Comparison of ENCODE assay signal across 8 cellular contexts in the genomic region with DNA sequence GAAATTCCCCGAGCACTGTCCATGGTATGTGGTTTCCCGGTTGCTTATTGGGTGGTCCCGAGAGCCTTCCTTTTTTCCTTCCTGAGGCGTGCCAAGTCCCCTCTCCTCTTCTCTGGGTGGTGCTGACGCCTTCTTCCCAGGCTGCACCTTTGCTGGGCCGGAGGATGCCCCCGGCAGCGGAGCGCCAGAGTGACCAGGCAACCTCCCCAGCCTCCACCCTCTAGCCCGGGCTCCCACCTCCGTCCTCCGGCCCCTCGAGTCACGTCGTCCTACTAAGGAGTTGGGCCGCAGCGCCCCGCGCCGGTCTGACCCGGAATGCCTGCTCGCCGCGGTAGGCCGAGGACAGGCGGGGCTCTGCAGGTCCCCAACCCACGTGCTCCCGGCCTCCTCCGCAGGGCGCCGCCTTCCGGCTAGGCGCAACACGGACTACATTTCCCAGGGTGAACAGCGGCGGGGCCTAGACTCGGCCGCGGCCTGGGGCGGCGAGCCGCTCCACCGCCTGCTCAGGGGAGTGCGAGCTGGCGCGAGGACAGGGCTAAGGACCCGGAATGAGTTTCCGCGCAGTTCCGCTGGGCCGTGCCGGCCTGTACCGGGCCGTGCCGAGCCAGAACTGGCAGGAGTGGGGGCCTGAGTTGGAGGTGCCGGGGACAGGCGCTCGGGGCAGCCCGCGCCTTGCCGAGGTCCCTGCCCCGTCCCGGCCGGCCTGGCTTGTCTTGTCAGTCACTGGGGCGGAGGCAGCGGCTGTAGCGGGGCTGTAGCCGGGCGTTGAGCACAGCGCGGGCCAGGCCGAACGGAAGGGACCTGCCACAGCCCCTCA. TPM values are rescaled to one million over a fixed set of nuclear protein-coding genes. Genes with fewer than 3 reads are reported as not detected.
DNase-seq lines count a peak whose midpoint lies in the region; ATAC-seq and TF ChIP-seq lines count a peak whose summit lies in the region.

A gene with protein sequence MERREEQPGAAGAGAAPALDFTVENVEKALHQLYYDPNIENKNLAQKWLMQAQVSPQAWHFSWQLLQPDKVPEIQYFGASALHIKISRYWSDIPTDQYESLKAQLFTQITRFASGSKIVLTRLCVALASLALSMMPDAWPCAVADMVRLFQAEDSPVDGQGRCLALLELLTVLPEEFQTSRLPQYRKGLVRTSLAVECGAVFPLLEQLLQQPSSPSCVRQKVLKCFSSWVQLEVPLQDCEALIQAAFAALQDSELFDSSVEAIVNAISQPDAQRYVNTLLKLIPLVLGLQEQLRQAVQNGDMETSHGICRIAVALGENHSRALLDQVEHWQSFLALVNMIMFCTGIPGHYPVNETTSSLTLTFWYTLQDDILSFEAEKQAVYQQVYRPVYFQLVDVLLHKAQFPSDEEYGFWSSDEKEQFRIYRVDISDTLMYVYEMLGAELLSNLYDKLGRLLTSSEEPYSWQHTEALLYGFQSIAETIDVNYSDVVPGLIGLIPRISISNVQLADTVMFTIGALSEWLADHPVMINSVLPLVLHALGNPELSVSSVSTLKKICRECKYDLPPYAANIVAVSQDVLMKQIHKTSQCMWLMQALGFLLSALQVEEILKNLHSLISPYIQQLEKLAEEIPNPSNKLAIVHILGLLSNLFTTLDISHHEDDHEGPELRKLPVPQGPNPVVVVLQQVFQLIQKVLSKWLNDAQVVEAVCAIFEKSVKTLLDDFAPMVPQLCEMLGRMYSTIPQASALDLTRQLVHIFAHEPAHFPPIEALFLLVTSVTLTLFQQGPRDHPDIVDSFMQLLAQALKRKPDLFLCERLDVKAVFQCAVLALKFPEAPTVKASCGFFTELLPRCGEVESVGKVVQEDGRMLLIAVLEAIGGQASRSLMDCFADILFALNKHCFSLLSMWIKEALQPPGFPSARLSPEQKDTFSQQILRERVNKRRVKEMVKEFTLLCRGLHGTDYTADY (plus strand): TSS at position 707 of the 817 bp plus-strand sequence. CDS start 651 bp downstream, outside the sequence.

- H3K27ac ChIP-seq in caudate nucleus (ENCODE audit: low read depth, low read length), result peak within 1 kb of the TSS; percentile 99

- peaks cover 43% of the 10 kb centered on the region for H3K4me1 Mint-ChIP-seq in activated B cell treated with CpG ODN at 0.5 μM for 24 hours

- H3K4me3 Mint-ChIP-seq in activated B cell treated with CpG ODN at 0.5 μM for 24 hours, result peak within 1 kb of the TSS; percentile 91

- H3K36me3 Mint-ChIP-seq in activated B cell treated with CpG ODN at 0.5 μM for 24 hours (ENCODE audit: low read depth), result peaks cover 22% of the 10 kb centered on the region

- no peaks in the 10 kb centered on the region for H3K9me3 Mint-ChIP-seq in activated B cell treated with CpG ODN at 0.5 μM for 24 hours

- ATAC-seq in GM18907 (IDR thresholded peaks at IDR 0.05; ENCODE audit: unreplicated experiment) (peak; percentile 91), HG03159 (IDR thresholded peaks at IDR 0.05; ENCODE audit: unreplicated experiment) (peak; percentile 92), activated B cell treated with CpG ODN at 0.5 μM for 24 hours (ENCODE audit: low read depth) (peak; percentile 95)

- TF ChIP-seq CTCF in AG09309 (IDR thresholded peaks at IDR 0.05; ENCODE audit: control insufficient read depth, insufficient read depth, low read depth, low read length, missing control alignments) (peak; percentile 65), activated B cell treated with CpG ODN at 0.5 μM for 24 hours (IDR thresholded peaks at IDR 0.05) (no peak)

- peak within 1 kb of the TSS; percentile 90 for H3K4me3 ChIP-seq in AG09309 (ENCODE audit: control insufficient read depth, low read depth, low read length)

- peak; percentile 71 for DNase-seq in AG09309 (ENCODE audit: low read depth)
- DNase-seq in NCI-H2227 (lab: John Stamatoyannopoulos, UW; ENCODE audit: unreplicated experiment), result peak; percentile 98
- peak; percentile 98 for DNase-seq in activated B cell treated with CpG ODN at 0.5 μM for 24 hours
- DNase-seq in caudate nucleus (lab: John Stamatoyannopoulos, UW), result peak in 60 of 61 donors; percentile 84 to 98 (median 96)
- DNase-seq in iris pigment epithelial cell (ENCODE audit: low read depth), result peak; percentile 96
- DNase-seq in stimulated activated CD4-positive, alpha-beta T cell treated with anti-CD3 and anti-CD28 coated beads, Interleukin-12 subunit alpha, Interleukin-12 subunit beta, amount 100 ng/mL, for 4 hours, result peak; percentile 93

- H3K27ac Mint-ChIP-seq in activated B cell treated with CpG ODN at 0.5 μM for 24 hours, result peak within 1 kb of the TSS; percentile 95

- POLR2A ChIA-PET in activated B cell treated with CpG ODN at 0.5 μM for 24 hours (lab: Charles Lee), result interaction anchor here (0.7 to 2.5 kb wide), 17 partner anchors 8 to 774 kb away, joined by 3 to 19 read pairs (median 4); a partner anchor contains a TSS

- CTCF ChIA-PET in activated B cell treated with CpG ODN at 0.5 μM for 24 hours (lab: Charles Lee), result interaction anchor here (0.8 to 3.5 kb wide), 5 partner anchors 12 to 417 kb away, joined by 3 to 26 read pairs (median 3); a partner anchor contains a TSS

- H3K27me3 Mint-ChIP-seq in activated B cell treated with CpG ODN at 0.5 μM for 24 hours, result no peaks in the 10 kb centered on the region

- intact Hi-C loops in activated B cell treated with CpG ODN at 0.5 μM for 24 hours (cut with micrococcal nuclease), result loop anchor here (1.0 kb wide), 6 partner anchors 23 to 297 kb away; a partner anchor contains a TSS

RNA-seq across cellular contexts. Expression of the gene that starts here (rescaled TPM):
- 18.0 and 24.8 TPM in 2 replicates for total RNA-seq in activated B cell treated with CpG ODN at 0.5 μM for 24 hours

Comparison
In these comparisons a context has a peak if more than half of its experiments do, and no peak if none do; other contexts are left out.
1. Peak in every context shown above with its lines: DNase-seq, ATAC-seq, H3K4me3 ChIP-seq and H3K27ac ChIP-seq.